8 cellular contexts compared by ENCODE assay signal in the genomic region with DNA sequence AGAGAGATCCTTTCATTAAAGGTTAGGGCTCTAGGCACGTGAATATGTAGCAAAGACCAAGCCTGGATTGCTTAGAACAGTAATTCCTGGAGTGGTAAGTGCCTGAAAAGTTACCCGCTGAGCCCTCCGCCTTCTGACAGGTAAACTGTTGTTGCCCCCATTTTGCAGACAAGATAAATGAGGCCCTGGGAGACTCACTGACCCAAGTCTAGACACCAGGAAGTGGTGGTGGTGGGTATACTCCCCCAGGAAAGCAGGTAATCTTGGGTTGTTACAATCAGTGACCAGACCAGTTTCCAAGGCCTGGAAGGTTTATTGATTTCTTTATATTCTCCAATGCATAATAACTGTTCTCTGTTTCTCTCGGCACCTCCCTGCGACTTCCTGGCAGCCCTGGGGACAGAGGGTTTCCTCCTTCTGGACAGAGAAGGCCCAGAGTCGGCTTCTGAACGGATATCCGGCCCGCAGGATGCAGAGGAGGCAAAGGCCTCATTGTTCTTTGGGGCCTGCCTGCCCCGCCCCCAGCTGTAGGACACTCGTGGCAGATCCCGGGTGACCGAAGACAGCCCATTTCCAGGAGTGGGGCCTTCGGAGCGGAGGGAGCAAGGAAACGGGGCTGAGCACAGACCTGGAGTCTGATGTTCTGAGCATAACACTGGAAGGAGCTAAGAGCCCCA. TPM values are rescaled to one million over a fixed set of nuclear protein-coding genes. Genes with fewer than 3 reads are reported as not detected.
DNase-seq lines count a peak whose midpoint lies in the region; ATAC-seq and TF ChIP-seq lines count a peak whose summit lies in the region.

No MANE protein-coding gene starts in this region.

- H3K4me3 ChIP-seq in Caco-2 (ENCODE audit: low read depth, low read length) (peak overlapping the region; percentile 75), NB4 (ENCODE audit: low read depth, low read length) (peak overlapping the region; percentile 62), neuron (ENCODE audit: low read length) (peak overlapping the region; percentile 85), uterus (peak overlapping the region in 1 of 2 donors; percentile 90)

- TF ChIP-seq CTCF in Caco-2 (IDR thresholded peaks at IDR 0.05; ENCODE audit: insufficient read depth in 1 of 2, low read depth in 1 of 2, low read length in 1 of 2, severe bottlenecking in 1 of 2, unreplicated experiment in 1 of 2) = no peak
- TF ChIP-seq CTCF in NB4 (IDR thresholded peaks at IDR 0.05; ENCODE audit: low read depth, low read length) = no peak
- TF ChIP-seq CTCF in uterus (IDR thresholded peaks at IDR 0.05) = no peak

- no peaks in the 10 kb centered on the region; the same call in 1 of the 2 replicates for H3K36me3 ChIP-seq in Caco-2 (ENCODE audit: control insufficient read depth, insufficient read depth, low read length)
- H3K36me3 ChIP-seq in neuron (ENCODE audit: insufficient read depth, low read length) = no peaks in the 10 kb centered on the region
- H3K36me3 ChIP-seq in uterus = no peaks in the 10 kb centered on the region

- TSS peak; percentile 77 for BruUV-seq in Caco-2 (replicated peaks; lab: Mats Ljungman, UMichigan)

- peak overlapping the region; percentile 84 for H3K27ac Mint-ChIP-seq in Caco-2 (ENCODE audit: unreplicated experiment)

- H3K9me3 ChIP-seq in Caco-2 (no peaks in the 10 kb centered on the region), neuron (ENCODE audit: low read length) (no peaks in the 10 kb centered on the region), uterus (no peaks in the 10 kb centered on the region)

- no peaks in the 10 kb centered on the region for H3K9me3 Mint-ChIP-seq in Caco-2 (ENCODE audit: unreplicated experiment)

- no peaks in the 10 kb centered on the region for H3K27me3 Mint-ChIP-seq in Caco-2 (ENCODE audit: insufficient read depth, unreplicated experiment)

- intact Hi-C loops in Caco-2 (cut with micrococcal nuclease; ENCODE audit: unreplicated experiment) (loop anchor here (1.0 to 5.0 kb wide), 5 partner anchors 37 to 211 kb away; no protein-coding TSS in a partner anchor), uterus (cut with DNase I; ENCODE audit: low total_unique reads) (loop anchor here (5.0 kb wide), 1 partner anchor 46 kb away; no protein-coding TSS in a partner anchor)

- peaks cover 5% of the 10 kb centered on the region for H3K36me3 Mint-ChIP-seq in Caco-2 (ENCODE audit: insufficient read depth, unreplicated experiment)

- no peaks in the 10 kb centered on the region for H3K27me3 ChIP-seq in Caco-2 (replicated peaks; ENCODE audit: control insufficient read depth, insufficient read depth, low read length)
- no peaks in the 10 kb centered on the region for H3K27me3 ChIP-seq in neuron (ENCODE audit: insufficient read depth, low read length)
- H3K27me3 ChIP-seq in uterus = no peaks in the 10 kb centered on the region

- H3K4me1 ChIP-seq in Caco-2 (peaks cover 16% of the 10 kb centered on the region), neuron (ENCODE audit: insufficient read depth, low read length) (peaks cover 33% of the 10 kb centered on the region), uterus (no peaks in the 10 kb centered on the region)

- DNase-seq in Caco-2 = peak in 1 of 2 experiments; percentile 46
- DNase-seq in NB4 (ENCODE audit: low read depth) = peak; percentile 88
- DNase-seq in activated T-helper 1 cell treated with anti-CD3 and anti-CD28 coated beads, Interleukin-2, amount 50 U/mL, for 16 hours (ENCODE audit: low read depth in 1 of 2, low spot score in 1 of 2) = peak; percentile 8 to 16
- peak; percentile 92 for DNase-seq in foreskin melanocyte
- peak in 1 of 2 donors; percentile 63 for DNase-seq in uterus

- peaks cover 17% of the 10 kb centered on the region for H3K4me1 Mint-ChIP-seq in Caco-2 (ENCODE audit: low read depth, unreplicated experiment)

- peak overlapping the region; percentile 75 for H3K4me3 Mint-ChIP-seq in Caco-2 (ENCODE audit: unreplicated experiment)

- peak; percentile 30 for ATAC-seq in GM21619 (IDR thresholded peaks at IDR 0.05; ENCODE audit: unreplicated experiment)
- ATAC-seq in HG03565 (IDR thresholded peaks at IDR 0.05; ENCODE audit: unreplicated experiment) = no peak

- peak overlapping the region; percentile 36 for H2AFZ ChIP-seq in neuron (ENCODE audit: low read depth, low read length)

- POLR2A ChIA-PET in Caco-2 (lab: Charles Lee) = interaction anchor here (0.6 to 1.8 kb wide), 7 partner anchors 16 to 96 kb away, joined by 3 to 11 read pairs (median 5); a partner anchor contains a TSS

- H3K27ac ChIP-seq in uterus = peak overlapping the region; percentile 99 to 100

- CTCF ChIA-PET in Caco-2 (lab: Charles Lee) = interaction anchor here (0.6 to 2.5 kb wide), 14 partner anchors 8 to 342 kb away, joined by 4 to 29 read pairs (median 6); no protein-coding TSS in a partner anchor

- TF ChIP-seq POLR2A in NB4 (IDR thresholded peaks at IDR 0.05; ENCODE audit: extremely low read depth, insufficient read length) (peak; percentile 25), uterus (IDR thresholded peaks at IDR 0.05) (no peak)

RNA-seq across cellular contexts. Expression of a gene that starts 1.3 kb away (rescaled TPM):
- total RNA-seq in Caco-2 (2022) (7.7 and 8.9 TPM in 2 replicates), uterus (10 to 100 TPM; 11.6 to 34.6 (median 14.1) TPM)

RNA-seq across cellular contexts. Expression of a gene that starts 27.5 kb away (rescaled TPM):
- 213 and 216 TPM in 2 replicates for total RNA-seq in Caco-2 (2022)
- 100 to 1,000 TPM in 3 of 4 donors, 10 to 100 TPM in 1; 90.6 to 231 (median 141) TPM for total RNA-seq in uterus

RNA-seq across cellular contexts. Expression of a gene that starts 40.5 kb away (rescaled TPM):
- total RNA-seq in Caco-2 (2022) (45.3 and 45.9 TPM in 2 replicates), uterus (10 to 100 TPM in 3 of 4 donors, 1 to 10 TPM in 1; 1.2 to 22.1 (median 14.8) TPM)
